ENCODE assay signal across 9 cellular contexts in genomic region chr1:204348722-204349121, GRCh38. TPM values are rescaled to one million over a fixed set of nuclear protein-coding genes. Genes with fewer than 3 reads are reported as not detected.
DNase-seq lines count a peak whose midpoint lies in the region; TF ChIP-seq lines count a peak whose summit lies in the region.
"Had no signal": no experiment of that assay in that cellular context is flagged by ENCODE, and none has a peak within 500 bp of the region (broad histone marks: within the 10 kb centered on the region; RNA-seq: fewer than 3 reads in every experiment).

No MANE protein-coding gene starts in this region.

- peak overlapping the region; percentile 90 to 92 (median 91) for H3K27ac Mint-ChIP-seq in nephron

- CTCF ChIA-PET in AG04450 (lab: Charles Lee) (interaction anchor here (1.2 kb wide), 1 partner anchor 50 kb away, joined by 3 read pairs; no protein-coding TSS in a partner anchor), RWPE1 (lab: Yijun Ruan, JAX) (no interaction called here)

- H3K4me3 ChIP-seq in AG04450 (ENCODE audit: low read depth, low read length), result 0 out of 2 replicates have a peak overlapping the region, but pooled peaks have one; percentile 1
- H3K4me3 ChIP-seq in fibroblast of mammary gland (ENCODE audit: control insufficient read depth, low read depth, low read length), result no peak overlapping the region

- no peaks in the 10 kb centered on the region for H3K9me3 ChIP-seq in AG04450 (ENCODE audit: control insufficient read depth, insufficient read depth, low read length)

- H3K36me3 Mint-ChIP-seq in nephron (ENCODE audit: low read depth), result no peaks in the 10 kb centered on the region

- DNase-seq in AG04450 (ENCODE audit: low read depth, low spot score), result no peak
- peak; percentile 22 for DNase-seq in NCI-H2227 treated with DMSO at 0.1 percent for 48 hours (lab: John Stamatoyannopoulos, UW)
- peak; percentile 64 for DNase-seq in fibroblast of mammary gland (ENCODE audit: low read depth)
- DNase-seq in stimulated activated CD4-positive, alpha-beta T cell treated with anti-CD3 and anti-CD28 coated beads, Interleukin-4, amount 100 ng/mL, for 4 hours, result no peak
- DNase-seq in SIG-M5 (lab: John Stamatoyannopoulos, UW), result no peak
- no peak for DNase-seq in GM13977 (ENCODE audit: low spot score)
- DNase-seq in RWPE1 (ENCODE audit: low spot score), result no peak
- DNase-seq: cortex of kidney had no signal

- H3K27me3 ChIP-seq in AG04450 (ENCODE audit: control insufficient read depth, insufficient read depth, low read length), result no peaks in the 10 kb centered on the region

- no peak overlapping the region for H3K27ac ChIP-seq in AG04450 (ENCODE audit: low read depth, low read length)
- H3K27ac ChIP-seq in RWPE1, result no peak overlapping the region

- H3K4me3 Mint-ChIP-seq in nephron, result peak overlapping the region; percentile 23 to 60 (median 29)

- POLR2A ChIA-PET in AG04450 (lab: Yijun Ruan, JAX), result interaction anchor here (0.6 kb wide), 2 partner anchors 48 to 184 kb away, joined by 3 to 6 read pairs; no protein-coding TSS in a partner anchor
- POLR2A ChIA-PET in RWPE1 (lab: Yijun Ruan, JAX; ENCODE audit: low non-redundant PET), result no interaction called here

- TF ChIP-seq CTCF in AG04450 (IDR thresholded peaks at IDR 0.05; ENCODE audit: low read depth, low read length), result no peak
- TF ChIP-seq CTCF in fibroblast of mammary gland (conservative IDR thresholded peaks at IDR 0.05; ENCODE audit: control insufficient read depth, insufficient read depth, low read depth, low read length), result no peak
- no peak for TF ChIP-seq CTCF in nephron (IDR thresholded peaks at IDR 0.05; ENCODE audit: unreplicated experiment in 3 of 3)
- no peak for TF ChIP-seq CTCF in GM13977 (IDR thresholded peaks at IDR 0.05; ENCODE audit: extremely low read depth, insufficient read depth, missing control alignments)
- no peak for TF ChIP-seq CTCF in RWPE1 (conservative IDR thresholded peaks at IDR 0.05; ENCODE audit: low read depth)

- peaks cover 75% of the 10 kb centered on the region for H3K4me1 Mint-ChIP-seq in nephron

- in situ Hi-C loops in GM13977 (cut with MboI; ENCODE audit: low pct_unique_long_range_greater_than_20kb, low sequenced_read_pairs, unreplicated experiment), result no loop called here

- no peaks in the 10 kb centered on the region for H3K9me3 Mint-ChIP-seq in nephron

- peaks cover 4% of the 10 kb centered on the region for H3K27me3 Mint-ChIP-seq in nephron (ENCODE audit: low read depth)

RNA-seq across cellular contexts. Expression of gene PLEKHA6, which starts 11.0 kb away (rescaled TPM):
- polyA plus RNA-seq in AG04450 (2011; rRNA removed), result 6.8 and 7.7 TPM in 2 replicates
- 6.6 and 6.9 TPM in 2 replicates for polyA minus RNA-seq in AG04450 (2011; rRNA and poly(A)+ RNA removed)

Comparison
In these comparisons a context has a peak if more than half of its experiments do, and no peak if none do; other contexts are left out.
1. DNase-seq: peak in NCI-H2227 treated with DMSO at 0.1 percent for 48 hours (single experiment) and fibroblast of mammary gland (single experiment); none in AG04450 (single experiment), stimulated activated CD4-positive, alpha-beta T cell treated with anti-CD3 and anti-CD28 coated beads, Interleukin-4, amount 100 ng/mL, for 4 hours (0 of 2), SIG-M5 (single experiment), GM13977 (single experiment) and RWPE1 (single experiment).